23 cellular contexts compared by ENCODE assay signal in the genomic region with DNA sequence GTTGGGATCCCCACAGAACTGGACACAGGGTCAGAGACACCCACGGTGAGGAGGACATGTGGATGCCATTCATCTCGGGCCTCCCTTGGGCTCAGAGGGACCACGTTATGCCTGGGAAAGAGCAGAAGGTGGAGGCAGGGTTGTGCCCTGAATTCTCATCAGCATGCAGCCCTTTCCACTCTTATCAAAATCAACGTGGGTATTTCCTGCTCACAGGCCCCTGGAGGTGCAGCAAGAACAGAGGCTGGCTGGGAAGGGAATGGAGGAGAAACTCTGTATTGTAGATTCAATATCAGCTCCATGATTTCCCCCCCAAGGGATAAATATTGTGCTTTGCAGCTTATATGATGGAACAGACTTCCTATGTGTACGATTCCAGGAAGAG.
DNase-seq lines count a peak whose midpoint lies in the region; ATAC-seq, FAIRE-seq and TF ChIP-seq lines count a peak whose summit lies in the region.
"Had no signal": no experiment of that assay in that cellular context is flagged by ENCODE, and none has a peak within 500 bp of the region (broad histone marks: within the 10 kb centered on the region; RNA-seq: fewer than 3 reads in every experiment).

No MANE protein-coding gene starts in this region.

- H2BK120ac ChIP-seq in trophoblast cell (ENCODE audit: insufficient read depth, low read length, poor library complexity), result no peak overlapping the region

- DNase-seq in Right ventricle myocardium superior (no peak), left cardiac atrium (no peak), kidney (no peak), trophoblast cell (no peak), vagina (ENCODE audit: extremely low spot score in 2 of 2) (no peak), NCI-H128 (lab: John Stamatoyannopoulos, UW; ENCODE audit: unreplicated experiment) (no peak), NCI-H146 treated with DMSO at 0.1 percent for 48 hours (lab: John Stamatoyannopoulos, UW; ENCODE audit: unreplicated experiment) (no peak)
- DNase-seq: activated CD4-positive, alpha-beta memory T cell treated with anti-CD3 and anti-CD28 coated beads, Interleukin-2, amount 10 ng/mL, durations not matched to agents 7 days and 5 days; activated naive CD4-positive, alpha-beta T cell treated with anti-CD3 and anti-CD28 coated beads for 36 hours; naive thymus-derived CD8-positive, alpha-beta T cell; NCI-H1694 treated with DMSO at 0.1 percent for 48 hours; NCI-H226; PC-9; stimulated activated CD4-positive, alpha-beta T cell treated with anti-CD3 and anti-CD28 coated beads, Interleukin-12 subunit alpha, Interleukin-12 subunit beta, amount 100 ng/mL, for 4 hours; tibial artery had no signal

- H3K9me3 ChIP-seq in kidney (ENCODE audit: control insufficient read depth in 1 of 2, low read length in 2 of 2) (no peaks in the 10 kb centered on the region), trophoblast cell (ENCODE audit: insufficient read depth, low read depth, low read length) (no peaks in the 10 kb centered on the region), vagina (no peaks in the 10 kb centered on the region)
- H3K9me3 ChIP-seq: BLaER1 treated with 17β-estradiol and CSF1 and Interleukin-3, amounts not matched to agents 10 nM and 100 nM; SJSA1; tibial artery had no signal

- H3K4me3 ChIP-seq in kidney (ENCODE audit: low read length in 2 of 2), result no peak overlapping the region
- no peak overlapping the region for H3K4me3 ChIP-seq in trophoblast cell (ENCODE audit: low read depth, low read length)
- H3K4me3 ChIP-seq in vagina, result no peak overlapping the region
- H3K4me3 ChIP-seq: BLaER1 treated with 17β-estradiol and CSF1 and Interleukin-3, amounts not matched to agents 10 nM and 100 nM; lung; PC-9; SJSA1; tibial artery had no signal

- H3K36me3 ChIP-seq in kidney (ENCODE audit: control insufficient read depth in 1 of 2, insufficient read depth in 2 of 2, low read length in 2 of 2) (no peaks in the 10 kb centered on the region), trophoblast cell (ENCODE audit: control insufficient read depth in 1 of 2, insufficient read depth in 2 of 2, low read length in 2 of 2) (no peaks in the 10 kb centered on the region), vagina (no peaks in the 10 kb centered on the region)
- H3K36me3 ChIP-seq: BLaER1 treated with 17β-estradiol and CSF1 and Interleukin-3, amounts not matched to agents 10 nM and 100 nM; SJSA1; tibial artery had no signal

- no peak overlapping the region for H2BK12ac ChIP-seq in trophoblast cell (ENCODE audit: low read length)

- intact Hi-C loops in Right ventricle myocardium superior (cut with DNase I) (no loop called here), left cardiac atrium (cut with DNase I) (no loop called here), kidney (cut with DNase I) (no loop called here), vagina (cut with DNase I) (loop anchor here (10.0 kb wide), 1 partner anchor 87 kb away; the partner anchor contains the start of gene SETBP1)

- peak overlapping the region; percentile 3 for H2AK5ac ChIP-seq in trophoblast cell (ENCODE audit: low read length)

- H3K4me1 ChIP-seq in kidney (ENCODE audit: control insufficient read depth in 1 of 2, insufficient read depth in 1 of 2, low read depth in 1 of 2, low read length in 2 of 2), result peaks cover 15 to 24% of the 10 kb centered on the region in 2 donors
- peaks cover 16 to 18% of the 10 kb centered on the region in 2 experiments for H3K4me1 ChIP-seq in trophoblast cell (ENCODE audit: control insufficient read depth in 1 of 2, insufficient read depth in 2 of 2, low read length in 2 of 2)
- H3K4me1 ChIP-seq in vagina, result peaks cover 22% of the 10 kb centered on the region
- H3K4me1 ChIP-seq: SJSA1 had no signal

- H3K4me2 ChIP-seq in trophoblast cell (ENCODE audit: low read length), result no peak overlapping the region
- H3K4me2 ChIP-seq: PC-9 had no signal

- H3K27ac ChIP-seq in kidney (ENCODE audit: low read depth in 2 of 2, low read length in 2 of 2) (peak overlapping the region; percentile 16 to 68), trophoblast cell (ENCODE audit: low read depth, low read length) (no peak overlapping the region), vagina (peak overlapping the region; percentile 49)
- H3K27ac ChIP-seq: BLaER1 treated with 17β-estradiol and CSF1 and Interleukin-3, amounts not matched to agents 10 nM and 100 nM; PC-9; SJSA1 had no signal

- no peak overlapping the region for H3K14ac ChIP-seq in trophoblast cell (ENCODE audit: low read length)

- FAIRE-seq in kidney (lab: Jason Lieb, UNC), result no peak
- FAIRE-seq: astrocyte, colon, endometrium had no signal

- no CpG with 5 or more reads among the region's 5 CpGs for WGBS in trophoblast cell (ENCODE audit: extremely low coverage, insufficient coverage, insufficient read length)

- peak; percentile 10 for ATAC-seq in Right ventricle myocardium superior (ENCODE audit: poor library complexity)
- no peak for ATAC-seq in left cardiac atrium
- no peak for ATAC-seq in HG02678 (IDR thresholded peaks at IDR 0.05; ENCODE audit: unreplicated experiment)
- ATAC-seq: naive thymus-derived CD8-positive, alpha-beta T cell; WTC11 had no signal

- H3K27me3 ChIP-seq in trophoblast cell (ENCODE audit: insufficient read depth, low read length) (no peaks in the 10 kb centered on the region), vagina (no peaks in the 10 kb centered on the region)
- H3K27me3 ChIP-seq: SJSA1, tibial artery had no signal

- H4K8ac ChIP-seq in trophoblast cell (ENCODE audit: low read depth, low read length), result no peak overlapping the region

- TF ChIP-seq CTCF in kidney (IDR thresholded peaks at IDR 0.05; ENCODE audit: borderline replicate concordance, extremely low read depth, insufficient read depth), result no peak
- TF ChIP-seq CTCF in vagina (IDR thresholded peaks at IDR 0.05), result no peak

- H3K79me2 ChIP-seq in trophoblast cell (ENCODE audit: control insufficient read depth, insufficient read depth, low read length, poor library complexity), result no peaks in the 10 kb centered on the region

- peaks cover 5% of the 10 kb centered on the region for H3K79me1 ChIP-seq in trophoblast cell (ENCODE audit: low read length)

- H3K23ac ChIP-seq in trophoblast cell (ENCODE audit: low read length), result no peak overlapping the region

- H2AFZ ChIP-seq in trophoblast cell (ENCODE audit: insufficient read depth, low read length, poor library complexity), result no peak overlapping the region
- H2AFZ ChIP-seq: PC-9 had no signal

- H4K91ac ChIP-seq in trophoblast cell (ENCODE audit: low read depth, low read length), result no peak overlapping the region

- H3K18ac ChIP-seq in trophoblast cell (ENCODE audit: low read length), result peak overlapping the region; percentile 16

- TF ChIP-seq POLR2A in vagina (IDR thresholded peaks at IDR 0.05), result no peak

- H4K12ac ChIP-seq in trophoblast cell (ENCODE audit: low read depth, low read length), result no peak overlapping the region

- no peak overlapping the region for H2BK5ac ChIP-seq in trophoblast cell (ENCODE audit: low read depth, low read length, poor library complexity)

- no peak overlapping the region for H3K4ac ChIP-seq in trophoblast cell (ENCODE audit: low read depth, low read length)

- H3K9ac ChIP-seq in kidney (ENCODE audit: low read length in 2 of 2) (no peak overlapping the region), trophoblast cell (ENCODE audit: low read length) (no peak overlapping the region)
- H3K9ac ChIP-seq: BLaER1 treated with 17β-estradiol and CSF1 and Interleukin-3, amounts not matched to agents 10 nM and 100 nM had no signal
